Comparison of ENCODE assay signal across 14 cellular contexts in genomic region chr3:112752092-112752512, GRCh38.
DNase-seq lines count a peak whose midpoint lies in the region; TF ChIP-seq lines count a peak whose summit lies in the region.
"Had no signal": no experiment of that assay in that cellular context is flagged by ENCODE, and none has a peak within 500 bp of the region (broad histone marks: within the 10 kb centered on the region; RNA-seq: fewer than 3 reads in every experiment).

No MANE protein-coding gene starts in this region.

- no peaks in the 10 kb centered on the region for H3K4me1 ChIP-seq in endodermal cell (ENCODE audit: control insufficient read depth, insufficient read depth, low read length)
- H3K4me1 ChIP-seq: BE2C had no signal

- H3K36me3 Mint-ChIP-seq in endodermal cell (ENCODE audit: low read depth), result no peaks in the 10 kb centered on the region
- peaks cover 2% of the 10 kb centered on the region for H3K36me3 Mint-ChIP-seq in activated T-helper 2 cell treated with anti-CD3 and anti-CD28 coated beads, Interferon-gamma antibody, Interleukin-2, Interleukin-4, amounts not matched to agents 10 μg/mL and 5 μg/mL and 100 μg/mL, durations not matched to agents 14 hours and 24 hours and 36 hours (ENCODE audit: low read depth)

- no peak overlapping the region for H3K27ac Mint-ChIP-seq in endodermal cell
- H3K27ac Mint-ChIP-seq in activated T-helper 2 cell treated with anti-CD3 and anti-CD28 coated beads, Interferon-gamma antibody, Interleukin-2, Interleukin-4, amounts not matched to agents 10 μg/mL and 5 μg/mL and 100 μg/mL, durations not matched to agents 14 hours and 24 hours and 36 hours, result no peak overlapping the region

- H3K27me3 ChIP-seq in endodermal cell (ENCODE audit: control insufficient read depth, insufficient read depth, low read length, poor library complexity, severe bottlenecking), result no peaks in the 10 kb centered on the region
- H3K27me3 ChIP-seq: BE2C had no signal

- DNase-seq in Caki2 (ENCODE audit: low read depth) (peak; percentile 34), HT-29 (ENCODE audit: low spot score) (peak; percentile 64), endodermal cell (no peak), myocyte (ENCODE audit: low read depth) (peak; percentile 42), NCI-H82 (lab: John Stamatoyannopoulos, UW) (no peak), HPDE6-E6E7 (ENCODE audit: extremely low spot score) (no peak)
- no peak for DNase-seq in activated T-helper 2 cell treated with anti-CD3 and anti-CD28 coated beads, Interferon-gamma antibody, Interleukin-2, Interleukin-4, amounts not matched to agents 10 μg/mL and 5 μg/mL and 100 μg/mL, durations not matched to agents 14 hours and 24 hours and 36 hours (ENCODE audit: low spot score)
- DNase-seq: activated naive CD4-positive, alpha-beta T cell; BE2C; midbrain; NCI-H1048; SIG-M5; stimulated activated CD4-positive, alpha-beta T cell treated with anti-CD3 and anti-CD28 coated beads, Interleukin-4, amount 100 ng/mL, for 1 hour; T1000 had no signal

- no peak for TF ChIP-seq CTCF in endodermal cell (conservative IDR thresholded peaks at IDR 0.05)

- in situ Hi-C loops in Caki2 (cut with HindIII; ENCODE audit: low pct_unique_long_range_greater_than_20kb, low sequenced_read_pairs), result no loop called here

- H3K27ac ChIP-seq in endodermal cell (ENCODE audit: low read depth, low read length), result no peak overlapping the region

- peak overlapping the region; percentile 2 for H3K4me3 ChIP-seq in endodermal cell (ENCODE audit: low read length)

- H3K9me3 ChIP-seq in endodermal cell (ENCODE audit: control insufficient read depth, low read length), result peaks cover 25% of the 10 kb centered on the region
- H3K9me3 ChIP-seq: BE2C had no signal

- intact Hi-C loops in activated T-helper 2 cell treated with anti-CD3 and anti-CD28 coated beads, Interferon-gamma antibody, Interleukin-2, Interleukin-4, amounts not matched to agents 10 μg/mL and 5 μg/mL and 100 μg/mL, durations not matched to agents 14 hours and 24 hours and 36 hours (cut with micrococcal nuclease), result no loop called here

- no peaks in the 10 kb centered on the region for H3K36me3 ChIP-seq in endodermal cell (ENCODE audit: control insufficient read depth, insufficient read depth, low read length)
- H3K36me3 ChIP-seq: BE2C had no signal

- H3K27me3 Mint-ChIP-seq in endodermal cell (ENCODE audit: insufficient read depth), result no peaks in the 10 kb centered on the region
- no peaks in the 10 kb centered on the region for H3K27me3 Mint-ChIP-seq in activated T-helper 2 cell treated with anti-CD3 and anti-CD28 coated beads, Interferon-gamma antibody, Interleukin-2, Interleukin-4, amounts not matched to agents 10 μg/mL and 5 μg/mL and 100 μg/mL, durations not matched to agents 14 hours and 24 hours and 36 hours (ENCODE audit: low read depth)

- peaks cover 13% of the 10 kb centered on the region for H3K4me1 Mint-ChIP-seq in endodermal cell
- peaks cover 8% of the 10 kb centered on the region for H3K4me1 Mint-ChIP-seq in activated T-helper 2 cell treated with anti-CD3 and anti-CD28 coated beads, Interferon-gamma antibody, Interleukin-2, Interleukin-4, amounts not matched to agents 10 μg/mL and 5 μg/mL and 100 μg/mL, durations not matched to agents 14 hours and 24 hours and 36 hours (ENCODE audit: low read depth)

- H3K9me3 Mint-ChIP-seq in endodermal cell, result peaks cover 35% of the 10 kb centered on the region
- peaks cover 17% of the 10 kb centered on the region for H3K9me3 Mint-ChIP-seq in activated T-helper 2 cell treated with anti-CD3 and anti-CD28 coated beads, Interferon-gamma antibody, Interleukin-2, Interleukin-4, amounts not matched to agents 10 μg/mL and 5 μg/mL and 100 μg/mL, durations not matched to agents 14 hours and 24 hours and 36 hours

- no peak overlapping the region for H3K9ac ChIP-seq in endodermal cell (ENCODE audit: extremely low read depth, low read length, poor library complexity, severe bottlenecking)

- H3K4me3 Mint-ChIP-seq in endodermal cell, result no peak overlapping the region
- no peak overlapping the region for H3K4me3 Mint-ChIP-seq in activated T-helper 2 cell treated with anti-CD3 and anti-CD28 coated beads, Interferon-gamma antibody, Interleukin-2, Interleukin-4, amounts not matched to agents 10 μg/mL and 5 μg/mL and 100 μg/mL, durations not matched to agents 14 hours and 24 hours and 36 hours (ENCODE audit: low read depth)

- WGBS in endodermal cell (ENCODE audit: insufficient coverage in 1 of 2, insufficient read length in 1 of 2), 2 experiments, result 97 to 100% methylated on average over 1 of the region's 1 CpG

Comparison
In these comparisons a context has a peak if more than half of its experiments do, and no peak if none do; other contexts are left out.
1. DNase-seq: peak in Caki2 (single experiment), HT-29 (single experiment) and myocyte (single experiment); none in endodermal cell (single experiment), NCI-H82 (single experiment), activated T-helper 2 cell treated with anti-CD3 and anti-CD28 coated beads, Interferon-gamma antibody, Interleukin-2, Interleukin-4, amounts not matched to agents 10 μg/mL and 5 μg/mL and 100 μg/mL, durations not matched to agents 14 hours and 24 hours and 36 hours (single experiment) and HPDE6-E6E7 (single experiment).